In genomic region chr9:108333406-108334031, GRCh38 we compare ENCODE assay signal across 18 cellular contexts.
"Had no signal": no experiment of that assay in that cellular context is flagged by ENCODE, and none has a peak within 500 bp of the region (broad histone marks: within the 10 kb centered on the region; RNA-seq: fewer than 3 reads in every experiment).

No MANE protein-coding gene starts in this region.

- DNase-seq: activated CD4-positive, alpha-beta T cell treated with anti-CD3 and anti-CD28 coated beads, Interleukin-2, amount 10 ng/mL, durations not matched to agents 24 days and 14 days; activated CD8-positive, alpha-beta T cell treated with anti-CD3 and anti-CD28 coated beads for 36 hours; activated naive CD4-positive, alpha-beta T cell treated with anti-CD3 and anti-CD28 coated beads for 36 hours; activated T-cell treated with anti-CD3 and anti-CD28 coated beads, Interleukin-2, amount 50 U/mL, for 24 hours; heart right ventricle; islet precursor cell; left colon; mammary epithelial cell; occipital lobe; posterior cingulate gyrus; stimulated activated CD4-positive, alpha-beta T cell treated with anti-CD3 and anti-CD28 coated beads, Interleukin-15, amount 100 ng/mL, for 24 hours; stimulated activated CD4-positive, alpha-beta T cell treated with anti-CD3 and anti-CD28 coated beads, Interleukin-2, amount 100 ng/mL, for 48 hours had no signal

- H3K4me1 ChIP-seq: ascending aorta, breast epithelium, gastroesophageal sphincter, tibial nerve had no signal

- H3K4me3 ChIP-seq: ascending aorta, breast epithelium, coronary artery, gastroesophageal sphincter, heart right ventricle, tibial nerve had no signal

- H3K36me3 ChIP-seq: ascending aorta, breast epithelium, gastroesophageal sphincter, heart right ventricle, tibial nerve had no signal

- H3K27ac ChIP-seq: ascending aorta, breast epithelium, coronary artery, gastroesophageal sphincter, heart right ventricle, tibial nerve had no signal

- H3K27me3 ChIP-seq: ascending aorta, breast epithelium, gastroesophageal sphincter, heart right ventricle, tibial nerve had no signal

- ATAC-seq: activated CD8-positive, alpha-beta T cell treated with anti-CD3 and anti-CD28 coated beads for 36 hours; esophagus mucosa; gastroesophageal sphincter; left colon had no signal
